Comparison of ENCODE assay signal across 35 cellular contexts in genomic region chr3:127092368-127092767, GRCh38.
"Had no signal": no experiment of that assay in that cellular context is flagged by ENCODE, and none has a peak within 500 bp of the region (broad histone marks: within the 10 kb centered on the region; RNA-seq: fewer than 3 reads in every experiment).

No MANE protein-coding gene starts in this region.

- H3K27me3 ChIP-seq: brain microvascular endothelial cell had no signal

- H3K27ac ChIP-seq: brain microvascular endothelial cell, KMS-11, RWPE1 had no signal

- H3K4me3 Mint-ChIP-seq: activated CD4-positive, alpha-beta memory T cell treated with anti-CD3 and anti-CD28 coated beads, Interleukin-2, amount 10 ng/mL, durations not matched to agents 7 days and 5 days; activated CD8-positive, alpha-beta memory T cell treated with anti-CD3 and anti-CD28 coated beads, Interleukin-2, amount 10 ng/mL, durations not matched to agents 7 days and 5 days; activated naive CD4-positive, alpha-beta T cell treated with anti-CD3 and anti-CD28 coated beads, Interleukin-2, amount 10 ng/mL, durations not matched to agents 7 days and 5 days; activated naive CD8-positive, alpha-beta T cell; activated naive CD8-positive, alpha-beta T cell treated with anti-CD3 and anti-CD28 coated beads, Interleukin-2, amount 50 U/mL, for 24 hours had no signal

- ATAC-seq: activated CD8-positive, alpha-beta memory T cell treated with anti-CD3 and anti-CD28 coated beads, Interleukin-2, amount 10 ng/mL, durations not matched to agents 7 days and 5 days; activated naive CD8-positive, alpha-beta T cell treated with anti-CD3 and anti-CD28 coated beads, Interleukin-2, amount 50 U/mL, for 24 hours; PC-3; Right ventricle myocardium inferior; SK-N-SH treated with all-trans-retinoic acid at 6 μM for 48 hours had no signal

- H3K27me3 Mint-ChIP-seq: activated CD4-positive, alpha-beta memory T cell treated with anti-CD3 and anti-CD28 coated beads, Interleukin-2, amount 10 ng/mL, durations not matched to agents 7 days and 5 days; activated naive CD4-positive, alpha-beta T cell treated with anti-CD3 and anti-CD28 coated beads, Interleukin-2, amount 10 ng/mL, durations not matched to agents 7 days and 5 days; activated naive CD8-positive, alpha-beta T cell had no signal

- H3K36me3 ChIP-seq: brain microvascular endothelial cell, WERI-Rb-1 had no signal

- DNase-seq: activated CD4-positive, alpha-beta memory T cell treated with anti-CD3 and anti-CD28 coated beads, Interleukin-2, amount 10 ng/mL, durations not matched to agents 7 days and 5 days; activated CD4-positive, alpha-beta T cell treated with anti-CD3 and anti-CD28 coated beads for 1 hour; activated CD4-positive, alpha-beta T cell treated with anti-CD3 and anti-CD28 coated beads for 48 hours; activated CD4-positive, CD25-positive, alpha-beta regulatory T cell; activated CD8-positive, alpha-beta memory T cell treated with anti-CD3 and anti-CD28 coated beads for 24 hours; activated CD8-positive, alpha-beta memory T cell treated with anti-CD3 and anti-CD28 coated beads, Interleukin-2, amount 10 ng/mL, durations not matched to agents 7 days and 5 days; activated CD8-positive, alpha-beta memory T cell treated with anti-CD3 and anti-CD28 coated beads, Interleukin-2, amount 50 U/mL, for 48 hours; activated effector memory CD4-positive, alpha-beta T cell treated with Interleukin-2 at 50 U/mL for 16 hours; activated naive CD4-positive, alpha-beta T cell treated with anti-CD3 and anti-CD28 coated beads, Interleukin-2, amount 10 ng/mL, durations not matched to agents 7 days and 5 days; activated naive CD8-positive, alpha-beta T cell treated with anti-CD3 and anti-CD28 coated beads, Interleukin-2, amount 50 U/mL, for 24 hours; activated T-cell treated with anti-CD3 and anti-CD28 coated beads, Interleukin-2, amount 50 U/mL, for 48 hours; anterior cingulate cortex; brain microvascular endothelial cell; MM.1S; MV-4-11; NCI-H1092; NCI-H1436 treated with DMSO at 0.1 percent for 48 hours; NCI-H1694 treated with DMSO at 0.1 percent for 48 hours; NCI-H2029; NCI-H510A; NCI-H526; NCI-H748 treated with DMSO at 0.1 percent for 48 hours; NK-92 treated with Interleukin-12 subunit alpha and Interleukin-12 subunit beta, amount 100 ng/mL, for 24 hours; PC-3; SIG-M5; SW 1271; T-helper 1 cell; T-helper 2 cell; T1000 had no signal

- H3K27ac Mint-ChIP-seq: activated CD4-positive, alpha-beta memory T cell treated with anti-CD3 and anti-CD28 coated beads, Interleukin-2, amount 10 ng/mL, durations not matched to agents 7 days and 5 days; activated CD8-positive, alpha-beta memory T cell treated with anti-CD3 and anti-CD28 coated beads, Interleukin-2, amount 10 ng/mL, durations not matched to agents 7 days and 5 days; activated naive CD4-positive, alpha-beta T cell treated with anti-CD3 and anti-CD28 coated beads, Interleukin-2, amount 10 ng/mL, durations not matched to agents 7 days and 5 days; activated naive CD8-positive, alpha-beta T cell; activated naive CD8-positive, alpha-beta T cell treated with anti-CD3 and anti-CD28 coated beads, Interleukin-2, amount 50 U/mL, for 24 hours had no signal

- H3K4me2 ChIP-seq: KMS-11 had no signal

- H3K9me3 Mint-ChIP-seq: activated CD4-positive, alpha-beta memory T cell treated with anti-CD3 and anti-CD28 coated beads, Interleukin-2, amount 10 ng/mL, durations not matched to agents 7 days and 5 days; activated naive CD4-positive, alpha-beta T cell treated with anti-CD3 and anti-CD28 coated beads, Interleukin-2, amount 10 ng/mL, durations not matched to agents 7 days and 5 days; activated naive CD8-positive, alpha-beta T cell treated with anti-CD3 and anti-CD28 coated beads, Interleukin-2, amount 50 U/mL, for 24 hours had no signal

- H3K4me1 Mint-ChIP-seq: activated CD4-positive, alpha-beta memory T cell treated with anti-CD3 and anti-CD28 coated beads, Interleukin-2, amount 10 ng/mL, durations not matched to agents 7 days and 5 days; activated CD8-positive, alpha-beta memory T cell treated with anti-CD3 and anti-CD28 coated beads, Interleukin-2, amount 10 ng/mL, durations not matched to agents 7 days and 5 days; activated naive CD4-positive, alpha-beta T cell treated with anti-CD3 and anti-CD28 coated beads, Interleukin-2, amount 10 ng/mL, durations not matched to agents 7 days and 5 days; activated naive CD8-positive, alpha-beta T cell treated with anti-CD3 and anti-CD28 coated beads, Interleukin-2, amount 50 U/mL, for 24 hours had no signal

- H3K9ac ChIP-seq: KMS-11 had no signal

- H3K36me3 Mint-ChIP-seq: activated CD8-positive, alpha-beta memory T cell treated with anti-CD3 and anti-CD28 coated beads, Interleukin-2, amount 10 ng/mL, durations not matched to agents 7 days and 5 days; activated naive CD4-positive, alpha-beta T cell treated with anti-CD3 and anti-CD28 coated beads, Interleukin-2, amount 10 ng/mL, durations not matched to agents 7 days and 5 days; activated naive CD8-positive, alpha-beta T cell had no signal
